Comparison of ENCODE assay signal across 2 cellular contexts in genomic region chrX:132216806-132217202, GRCh38.
TF ChIP-seq lines count a peak whose summit lies in the region.

No MANE protein-coding gene starts in this region.

TF ChIP-seq in SK-N-SH, 30 proteins besides CTCF, POLR2A, EP300 and RAD21 (continued from another document):
- TF ChIP-seq ZBTB33 (IDR thresholded peaks at IDR 0.05; ENCODE audit: borderline replicate concordance, low read depth) (no peak), RCOR1 (IDR thresholded peaks at IDR 0.05; ENCODE audit: low read length) (no peak)
TF ChIP-seq in SK-N-SH: peak in this region for 0.

TF ChIP-seq in neural cell, 6 proteins besides CTCF, POLR2A, EP300 and RAD21 (continued from another document):
- TF ChIP-seq, protein P1, sequence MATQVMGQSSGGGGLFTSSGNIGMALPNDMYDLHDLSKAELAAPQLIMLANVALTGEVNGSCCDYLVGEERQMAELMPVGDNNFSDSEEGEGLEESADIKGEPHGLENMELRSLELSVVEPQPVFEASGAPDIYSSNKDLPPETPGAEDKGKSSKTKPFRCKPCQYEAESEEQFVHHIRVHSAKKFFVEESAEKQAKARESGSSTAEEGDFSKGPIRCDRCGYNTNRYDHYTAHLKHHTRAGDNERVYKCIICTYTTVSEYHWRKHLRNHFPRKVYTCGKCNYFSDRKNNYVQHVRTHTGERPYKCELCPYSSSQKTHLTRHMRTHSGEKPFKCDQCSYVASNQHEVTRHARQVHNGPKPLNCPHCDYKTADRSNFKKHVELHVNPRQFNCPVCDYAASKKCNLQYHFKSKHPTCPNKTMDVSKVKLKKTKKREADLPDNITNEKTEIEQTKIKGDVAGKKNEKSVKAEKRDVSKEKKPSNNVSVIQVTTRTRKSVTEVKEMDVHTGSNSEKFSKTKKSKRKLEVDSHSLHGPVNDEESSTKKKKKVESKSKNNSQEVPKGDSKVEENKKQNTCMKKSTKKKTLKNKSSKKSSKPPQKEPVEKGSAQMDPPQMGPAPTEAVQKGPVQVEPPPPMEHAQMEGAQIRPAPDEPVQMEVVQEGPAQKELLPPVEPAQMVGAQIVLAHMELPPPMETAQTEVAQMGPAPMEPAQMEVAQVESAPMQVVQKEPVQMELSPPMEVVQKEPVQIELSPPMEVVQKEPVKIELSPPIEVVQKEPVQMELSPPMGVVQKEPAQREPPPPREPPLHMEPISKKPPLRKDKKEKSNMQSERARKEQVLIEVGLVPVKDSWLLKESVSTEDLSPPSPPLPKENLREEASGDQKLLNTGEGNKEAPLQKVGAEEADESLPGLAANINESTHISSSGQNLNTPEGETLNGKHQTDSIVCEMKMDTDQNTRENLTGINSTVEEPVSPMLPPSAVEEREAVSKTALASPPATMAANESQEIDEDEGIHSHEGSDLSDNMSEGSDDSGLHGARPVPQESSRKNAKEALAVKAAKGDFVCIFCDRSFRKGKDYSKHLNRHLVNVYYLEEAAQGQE (IDR thresholded peaks at IDR 0.05; ENCODE audit: borderline replicate concordance): no peak
- no peak for TF ChIP-seq TAF1 (IDR thresholded peaks at IDR 0.05; ENCODE audit: low read depth)
TF ChIP-seq in neural cell: peak in this region for 0.
